8 cellular contexts compared by ENCODE assay signal in the genomic region with DNA sequence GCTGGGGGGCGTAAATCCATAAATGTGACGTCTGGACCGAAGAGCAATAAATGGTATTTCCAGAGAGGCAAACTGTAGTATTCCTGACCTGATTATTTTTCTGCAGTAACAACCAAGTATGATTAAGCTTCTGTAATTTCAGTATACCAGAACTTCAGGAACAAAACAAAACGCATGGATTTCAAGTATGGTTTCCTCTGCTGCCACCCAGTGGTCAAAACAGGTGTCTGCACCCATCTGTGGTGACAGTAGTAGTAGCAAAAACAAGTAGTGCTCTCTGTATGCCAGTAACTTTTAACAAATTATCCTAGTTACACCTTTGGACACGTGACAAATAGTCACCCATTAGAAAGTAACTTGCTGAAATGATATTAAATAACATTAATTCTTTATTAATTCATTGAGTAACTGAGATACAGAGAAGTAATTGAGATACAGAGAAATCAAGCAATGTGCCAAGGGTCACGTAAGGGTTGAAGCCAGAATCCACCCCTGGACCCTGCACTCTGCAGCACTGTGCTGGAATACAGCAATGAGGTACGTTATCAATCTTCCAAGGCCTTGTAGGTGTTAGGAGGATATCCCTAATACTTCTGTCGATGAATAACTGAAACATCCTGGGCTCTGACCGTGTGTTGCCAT. TPM values are rescaled to one million over a fixed set of nuclear protein-coding genes. Genes with fewer than 3 reads are reported as not detected.
DNase-seq lines count a peak whose midpoint lies in the region; ATAC-seq, FAIRE-seq and TF ChIP-seq lines count a peak whose summit lies in the region.

No MANE protein-coding gene starts in this region.

- ATAC-seq in HG02884 (IDR thresholded peaks at IDR 0.05; ENCODE audit: unreplicated experiment): no peak

- H3K4me1 ChIP-seq in small intestine (ENCODE audit: control insufficient read depth in 2 of 2, insufficient read depth in 1 of 2, low read depth in 1 of 2, low read length in 1 of 2): no peaks in the 10 kb centered on the region

- DNase-seq in DMS79 (lab: John Stamatoyannopoulos, UW) (peak; percentile 25), H7 (peak; percentile 63), NCI-H1092 treated with DMSO at 0.1 percent for 48 hours (lab: John Stamatoyannopoulos, UW) (peak; percentile 53), T-helper 22 cell (ENCODE audit: low read depth) (peak; percentile 24), astrocyte of the spinal cord (ENCODE audit: low read depth, low spot score) (peak; percentile 79), iPS DF 4.7 (ENCODE audit: extremely low read depth, low spot score) (peak; percentile 16), small intestine (peak; percentile 70)

- H3K27me3 ChIP-seq in H7 (ENCODE audit: control insufficient read depth, insufficient read depth, low read length): no peaks in the 10 kb centered on the region
- peaks cover 0 to 8% of the 10 kb centered on the region in 2 donors for H3K27me3 ChIP-seq in small intestine (ENCODE audit: control insufficient read depth in 2 of 2, insufficient read depth in 2 of 2, low read length in 2 of 2)

- in situ Hi-C loops in astrocyte of the spinal cord (cut with HindIII; ENCODE audit: low sequenced_read_pairs): no loop called here

- H3K4me3 ChIP-seq in H7 (ENCODE audit: insufficient read depth, low read depth, low read length) (no peak overlapping the region), astrocyte of the spinal cord (ENCODE audit: low read depth, low read length) (no peak overlapping the region), small intestine (ENCODE audit: low read depth in 1 of 2, low read length in 2 of 2) (no peak overlapping the region)

- no peak overlapping the region for H3K27ac ChIP-seq in small intestine (ENCODE audit: low read depth in 1 of 2, low read length in 1 of 2)

- TF ChIP-seq CTCF in astrocyte of the spinal cord (IDR thresholded peaks at IDR 0.05; ENCODE audit: low read depth, low read length): peak; percentile 90

- FAIRE-seq in small intestine (lab: Jason Lieb, UNC): no peak

- H3K36me3 ChIP-seq in H7 (replicated peaks; ENCODE audit: control insufficient read depth, insufficient read depth, low read length) (no peaks in the 10 kb centered on the region), small intestine (ENCODE audit: control insufficient read depth in 2 of 2, insufficient read depth in 2 of 2, low read length in 2 of 2) (no peaks in the 10 kb centered on the region)

- H3K9me3 ChIP-seq in small intestine (ENCODE audit: control insufficient read depth, low read depth): no peaks in the 10 kb centered on the region

- WGBS in small intestine, 3 donors: 27 to 48% (median 38%) methylated on average over 9 of the region's 9 CpGs

RNA-seq across cellular contexts. Expression of a gene that starts 7.9 kb away (rescaled TPM):
- not detected in 2 replicates for total RNA-seq in H7 (2014; rRNA removed; shearing (Covaris generic))
- not detected for polyA plus RNA-seq in small intestine

RNA-seq across cellular contexts. Expression of a gene that starts 9.8 kb away (rescaled TPM):
- total RNA-seq in H7 (2014; rRNA removed; shearing (Covaris generic)): 31.4 and 36.4 TPM in 2 replicates
- 10 to 100 TPM; 37.3 to 60.2 (median 51.9) TPM for polyA plus RNA-seq in small intestine

RNA-seq across cellular contexts. Expression of a gene that starts 16.0 kb away (rescaled TPM):
- total RNA-seq in H7 (2014; rRNA removed; shearing (Covaris generic)): not detected in 2 replicates
- polyA plus RNA-seq in small intestine: under 1 TPM in 1 of 3 donors, not detected in 2; 0.12 TPM

RNA-seq across cellular contexts. Expression of a gene that starts 50.1 kb away (rescaled TPM):
- under 0.01 and 0.04 TPM in 2 replicates for total RNA-seq in H7 (2014; rRNA removed; shearing (Covaris generic))
- under 1 TPM; under 0.01 to 0.66 (median under 0.01) TPM for polyA plus RNA-seq in small intestine

RNA-seq across cellular contexts. Expression of a gene that starts 54.8 kb away (rescaled TPM):
- total RNA-seq in H7 (2014; rRNA removed; shearing (Covaris generic)): 0.03 TPM in 1 of 2 replicates, not detected in the other
- polyA plus RNA-seq in small intestine: under 1 TPM; 0.12 to 0.54 (median 0.22) TPM

Comparison
In these comparisons a context has a peak if more than half of its experiments do, and no peak if none do; other contexts are left out.
1. DNase-seq: peak in every context shown above with its lines; median percentile 79 in astrocyte of the spinal cord; 70 in small intestine; 63 in H7; 53 in NCI-H1092 treated with DMSO at 0.1 percent for 48 hours; 25 in DMS79; 24 in T-helper 22 cell; 16 in iPS DF 4.7.